Comparison of ENCODE assay signal across 1 cellular context in genomic region chr19:32580901-32581703, GRCh38.
TF ChIP-seq lines count a peak whose summit lies in the region.

TSS of gene PDCD5 (plus strand) at chr19:32581190. CDS start at chr19:32581262, 72 bp downstream.

TF ChIP-seq in A549, 52 proteins besides CTCF, POLR2A, EP300 and RAD21 (continued from another document):
- TF ChIP-seq MAZ (IDR thresholded peaks at IDR 0.05; ENCODE audit: borderline replicate concordance, low read depth, low read length) (no peak), MAX (IDR thresholded peaks at IDR 0.05) (peak; percentile 87), RNF2 (IDR thresholded peaks at IDR 0.05; ENCODE audit: borderline replicate concordance, low read depth) (no peak), PHF8 (IDR thresholded peaks at IDR 0.05; ENCODE audit: borderline replicate concordance, low read depth) (peak; percentile 97), KDM1A (IDR thresholded peaks at IDR 0.05; ENCODE audit: low read depth) (no peak), HOXA7 (CRISPR knock-in tag; IDR thresholded peaks at IDR 0.05) (no peak), BCL3 (IDR thresholded peaks at IDR 0.05) (peak; percentile 97), FOXS1 (CRISPR knock-in tag; IDR thresholded peaks at IDR 0.05) (no peak)
